ENCODE assay signal across 8 cellular contexts in the genomic region with DNA sequence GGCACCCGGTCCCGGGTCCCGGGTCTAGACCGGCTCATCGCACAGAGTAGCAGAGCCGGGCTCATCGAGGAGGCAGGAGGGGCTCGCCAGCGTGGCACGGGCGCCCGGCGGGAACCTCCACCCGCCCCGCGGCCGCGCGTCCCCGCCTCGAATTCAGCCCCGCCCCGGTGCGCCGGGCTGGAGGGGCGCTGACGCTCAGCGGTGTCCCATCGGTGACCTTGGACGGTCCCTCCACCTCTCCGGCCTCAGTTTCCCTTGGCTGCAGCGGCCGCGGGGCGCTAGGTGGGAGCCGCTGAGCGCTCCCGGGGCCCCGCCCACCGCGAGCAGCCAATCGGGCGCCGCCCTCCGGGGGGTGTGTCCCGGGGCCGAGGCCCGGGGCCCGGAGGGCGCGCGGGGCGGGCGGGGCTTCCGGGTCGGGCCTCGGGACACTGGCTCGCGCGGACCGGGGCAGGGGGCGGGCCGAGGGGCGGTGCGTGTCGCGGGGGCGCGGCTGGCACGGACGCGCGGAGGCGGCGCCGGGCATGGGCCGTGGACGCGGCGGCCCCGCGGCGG. TPM values are rescaled to one million over a fixed set of nuclear protein-coding genes. Genes with fewer than 3 reads are reported as not detected.
DNase-seq lines count a peak whose midpoint lies in the region; FAIRE-seq and TF ChIP-seq lines count a peak whose summit lies in the region.

A gene (plus strand): TSS at position 529 of the 552 bp plus-strand sequence. CDS start 47,858 bp downstream, outside the sequence.

- peaks cover 22% of the 10 kb centered on the region for H3K79me2 ChIP-seq in GM23248 (ENCODE audit: insufficient read depth)

- H3K4me1 ChIP-seq in ES-I3 (ENCODE audit: insufficient read depth, low read length), result peaks cover 6% of the 10 kb centered on the region; the same call in 1 of the 2 replicates
- peaks cover 6% of the 10 kb centered on the region for H3K4me1 ChIP-seq in GM23248 (ENCODE audit: insufficient read depth)
- peaks cover 0 to 12% of the 10 kb centered on the region in 2 donors for H3K4me1 ChIP-seq in ascending aorta
- H3K4me1 ChIP-seq in rectal smooth muscle tissue (ENCODE audit: control insufficient read depth, insufficient read depth, low read length), result peaks cover 4% of the 10 kb centered on the region

- H3K9me3 ChIP-seq in ES-I3 (ENCODE audit: control insufficient read depth, insufficient read depth, low read length) (no peaks in the 10 kb centered on the region), GM23248 (ENCODE audit: low read depth) (no peaks in the 10 kb centered on the region), ascending aorta (no peaks in the 10 kb centered on the region)

- H3K9ac ChIP-seq in ES-I3 (ENCODE audit: low read depth, low read length), result peak within 1 kb of the TSS; percentile 76
- peak within 1 kb of the TSS; percentile 79 for H3K9ac ChIP-seq in GM23248
- peak within 1 kb of the TSS; percentile 74 for H3K9ac ChIP-seq in rectal smooth muscle tissue (ENCODE audit: low read length)

- no peaks in the 10 kb centered on the region for H3K36me3 ChIP-seq in ES-I3 (ENCODE audit: insufficient read depth, low read length)
- H3K36me3 ChIP-seq in GM23248 (ENCODE audit: low read depth), result peaks cover 4% of the 10 kb centered on the region; the same call in 1 of the 2 replicates
- H3K36me3 ChIP-seq in ascending aorta, result no peaks in the 10 kb centered on the region
- H3K36me3 ChIP-seq in rectal smooth muscle tissue (ENCODE audit: control insufficient read depth, insufficient read depth, low read length), result no peaks in the 10 kb centered on the region

- no peaks in the 10 kb centered on the region for H3F3A ChIP-seq in GM23248 (ENCODE audit: insufficient read depth)

- peak; percentile 87 for DNase-seq in GM23248
- DNase-seq in LoVo (ENCODE audit: low spot score), result peak; percentile 87
- peak; percentile 70 for DNase-seq in T1000 (lab: John Stamatoyannopoulos, UW)
- peak in 1 of 2 donors; percentile 94 for DNase-seq in ascending aorta (ENCODE audit: low spot score in 2 of 2)
- peak; percentile 98 for DNase-seq in hepatic stellate cell (ENCODE audit: low spot score)
- peak; percentile 99 for DNase-seq in urothelium cell line (ENCODE audit: low spot score)

- intact Hi-C loops in ascending aorta (cut with DNase I), result loop anchor here (1.0 to 5.0 kb wide), 7 partner anchors 27 to 187 kb away; a partner anchor contains a TSS

- peak within 1 kb of the TSS; percentile 91 for H3K4me3 ChIP-seq in GM23248
- H3K4me3 ChIP-seq in ascending aorta, result peak within 1 kb of the TSS; percentile 91 to 94
- peak within 1 kb of the TSS; percentile 87 for H3K4me3 ChIP-seq in rectal smooth muscle tissue (ENCODE audit: low read length)

- H3K27me3 ChIP-seq in GM23248 (replicated peaks; ENCODE audit: insufficient read depth) (no peaks in the 10 kb centered on the region), ascending aorta (no peaks in the 10 kb centered on the region), rectal smooth muscle tissue (ENCODE audit: control insufficient read depth, insufficient read depth, low read length) (no peaks in the 10 kb centered on the region)

- H3K4me2 ChIP-seq in GM23248 (ENCODE audit: unreplicated experiment), result peak within 1 kb of the TSS; percentile 92

- TF ChIP-seq CTCF in ascending aorta (IDR thresholded peaks at IDR 0.05), result no peak

- H3K27ac ChIP-seq in GM23248 (no peak within 1 kb of the TSS), ascending aorta (peak within 1 kb of the TSS; percentile 93), rectal smooth muscle tissue (ENCODE audit: low read depth, low read length) (peak within 1 kb of the TSS; percentile 80)

- peak; percentile 92 for FAIRE-seq in urothelium cell line (lab: Jason Lieb, UNC)

- no peaks in the 10 kb centered on the region for H4K20me1 ChIP-seq in GM23248 (ENCODE audit: insufficient read depth)

- in situ Hi-C loops in GM23248 (cut with MboI), result loop anchor here (25.0 kb wide), 1 partner anchor 387 kb away; a partner anchor contains a TSS

- peak within 1 kb of the TSS; percentile 96 for H2AFZ ChIP-seq in GM23248

- no peaks in the 10 kb centered on the region for H3K9me2 ChIP-seq in GM23248 (ENCODE audit: insufficient read depth)

- WGBS in GM23248 (ENCODE audit: low coverage in 1 of 2, low lambda C conversion rate in 2 of 2, missing lambda C conversion rate in 2 of 2), 2 experiments, result 1 to 2% methylated on average over 37 to 48 of the region's 83 CpGs

RNA-seq across cellular contexts. Expression of the gene that starts here (rescaled TPM):
- 10.9 and 14.4 TPM in 2 replicates for total RNA-seq in GM23248 (2014; rRNA removed; shearing (Covaris generic))
- polyA plus RNA-seq in GM23248 (2016; fragmentation: Nextera tagmentation; extraction: Ambion mirVana), result 8.4 and 8.7 TPM in 2 replicates
- total RNA-seq in ascending aorta, result 20.1 TPM
